12 cellular contexts compared by ENCODE assay signal in genomic region chr6:49326337-49326736, GRCh38.
DNase-seq lines count a peak whose midpoint lies in the region; ATAC-seq lines count a peak whose summit lies in the region.
"Had no signal": no experiment of that assay in that cellular context is flagged by ENCODE, and none has a peak within 500 bp of the region (broad histone marks: within the 10 kb centered on the region; RNA-seq: fewer than 3 reads in every experiment).

No MANE protein-coding gene starts in this region.

- ATAC-seq in GM19035 (IDR thresholded peaks at IDR 0.05; ENCODE audit: unreplicated experiment), result no peak
- ATAC-seq: activated T-cell treated with anti-CD3 and anti-CD28 coated beads, Interleukin-2, amount 50 U/mL, for 4 hours had no signal

- H3K9ac ChIP-seq in adipocyte (ENCODE audit: low read length), result peak overlapping the region; percentile 54

- DNase-seq in A172 (ENCODE audit: low spot score) (peak; percentile 73), HS-27A (ENCODE audit: low read depth) (peak; percentile 61), adipocyte (ENCODE audit: low read depth) (peak; percentile 78), foreskin melanocyte (peak; percentile 28), RPMI8226 (no peak), putamen (ENCODE audit: low spot score) (no peak)
- DNase-seq in activated naive CD4-positive, alpha-beta T cell (lab: John Stamatoyannopoulos, UW), result no peak
- DNase-seq: activated T-cell treated with anti-CD3 and anti-CD28 coated beads, Interleukin-2, amount 50 U/mL, for 4 hours; BE2C; NCI-H1436 treated with DMSO at 0.1 percent for 48 hours; stimulated activated CD4-positive, alpha-beta T cell treated with anti-CD3 and anti-CD28 coated beads, Interleukin-4, amount 100 ng/mL, for 24 hours had no signal

- H3K36me3 ChIP-seq in adipocyte (ENCODE audit: control insufficient read depth, insufficient read depth, low read length, severe bottlenecking), result no peaks in the 10 kb centered on the region
- H3K36me3 ChIP-seq: BE2C had no signal

- peaks cover 21% of the 10 kb centered on the region for H3K4me1 ChIP-seq in adipocyte (ENCODE audit: control insufficient read depth, insufficient read depth, low read length)
- H3K4me1 ChIP-seq: BE2C had no signal

- H3K4me3 ChIP-seq in adipocyte (ENCODE audit: low read length), result peak overlapping the region; percentile 22

- H3K9me3 ChIP-seq in adipocyte (ENCODE audit: control insufficient read depth, low read length), result no peaks in the 10 kb centered on the region
- H3K9me3 ChIP-seq: BE2C had no signal

- H3K27me3 ChIP-seq in adipocyte (replicated peaks; ENCODE audit: control insufficient read depth, insufficient read depth, low read length), result no peaks in the 10 kb centered on the region
- H3K27me3 ChIP-seq: BE2C had no signal

Comparison
In these comparisons a context has a peak if more than half of its experiments do, and no peak if none do; other contexts are left out.
1. DNase-seq: peak in A172 (single experiment), HS-27A (single experiment), adipocyte (single experiment) and foreskin melanocyte (single experiment); none in activated naive CD4-positive, alpha-beta T cell (0 of 4), RPMI8226 (single experiment) and putamen (single experiment).